1 cellular context compared by ENCODE assay signal in the genomic region with DNA sequence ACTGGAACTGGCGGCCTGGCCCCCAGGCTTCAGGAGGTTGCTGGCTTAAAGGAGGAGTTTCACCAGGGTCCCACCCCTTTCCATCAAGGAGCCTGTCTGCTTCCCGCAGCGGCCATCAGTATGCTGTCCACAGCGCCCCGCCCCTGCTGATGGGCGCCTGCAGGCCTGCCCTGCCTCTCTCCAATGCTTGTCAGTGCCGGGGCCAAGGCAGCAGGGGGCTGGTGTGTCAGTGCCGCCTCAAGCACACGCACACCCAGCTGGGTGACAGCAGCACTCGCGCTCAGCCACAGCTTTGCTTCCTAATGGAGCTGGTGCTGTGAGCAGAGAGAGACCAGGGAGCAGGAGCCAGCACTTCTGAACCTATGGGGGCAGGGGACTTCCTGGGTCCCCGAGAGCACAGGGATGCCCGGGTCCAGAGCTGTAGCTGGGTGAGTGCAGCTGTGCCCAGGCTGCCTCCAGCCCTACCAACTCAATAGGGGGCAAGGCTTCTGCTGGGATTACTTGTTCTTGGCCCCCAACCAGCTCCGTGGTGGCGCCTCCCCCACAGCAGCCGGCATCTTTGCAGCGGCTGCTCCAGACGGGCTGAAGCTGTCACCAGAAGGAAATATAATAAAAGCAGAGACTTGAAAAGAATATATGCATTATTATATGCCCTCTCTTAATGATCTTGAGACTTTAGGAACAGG.
TF ChIP-seq lines count a peak whose summit lies in the region.

No MANE protein-coding gene starts in this region.

TF ChIP-seq in HepG2, 621 proteins besides CTCF, POLR2A, EP300 and RAD21 (continued from another document):
- TF ChIP-seq, protein P1, sequence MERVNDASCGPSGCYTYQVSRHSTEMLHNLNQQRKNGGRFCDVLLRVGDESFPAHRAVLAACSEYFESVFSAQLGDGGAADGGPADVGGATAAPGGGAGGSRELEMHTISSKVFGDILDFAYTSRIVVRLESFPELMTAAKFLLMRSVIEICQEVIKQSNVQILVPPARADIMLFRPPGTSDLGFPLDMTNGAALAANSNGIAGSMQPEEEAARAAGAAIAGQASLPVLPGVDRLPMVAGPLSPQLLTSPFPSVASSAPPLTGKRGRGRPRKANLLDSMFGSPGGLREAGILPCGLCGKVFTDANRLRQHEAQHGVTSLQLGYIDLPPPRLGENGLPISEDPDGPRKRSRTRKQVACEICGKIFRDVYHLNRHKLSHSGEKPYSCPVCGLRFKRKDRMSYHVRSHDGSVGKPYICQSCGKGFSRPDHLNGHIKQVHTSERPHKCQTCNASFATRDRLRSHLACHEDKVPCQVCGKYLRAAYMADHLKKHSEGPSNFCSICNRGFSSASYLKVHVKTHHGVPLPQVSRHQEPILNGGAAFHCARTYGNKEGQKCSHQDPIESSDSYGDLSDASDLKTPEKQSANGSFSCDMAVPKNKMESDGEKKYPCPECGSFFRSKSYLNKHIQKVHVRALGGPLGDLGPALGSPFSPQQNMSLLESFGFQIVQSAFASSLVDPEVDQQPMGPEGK (CRISPR knock-in tag; IDR thresholded peaks at IDR 0.05) = no peak
- TF ChIP-seq, protein P2, sequence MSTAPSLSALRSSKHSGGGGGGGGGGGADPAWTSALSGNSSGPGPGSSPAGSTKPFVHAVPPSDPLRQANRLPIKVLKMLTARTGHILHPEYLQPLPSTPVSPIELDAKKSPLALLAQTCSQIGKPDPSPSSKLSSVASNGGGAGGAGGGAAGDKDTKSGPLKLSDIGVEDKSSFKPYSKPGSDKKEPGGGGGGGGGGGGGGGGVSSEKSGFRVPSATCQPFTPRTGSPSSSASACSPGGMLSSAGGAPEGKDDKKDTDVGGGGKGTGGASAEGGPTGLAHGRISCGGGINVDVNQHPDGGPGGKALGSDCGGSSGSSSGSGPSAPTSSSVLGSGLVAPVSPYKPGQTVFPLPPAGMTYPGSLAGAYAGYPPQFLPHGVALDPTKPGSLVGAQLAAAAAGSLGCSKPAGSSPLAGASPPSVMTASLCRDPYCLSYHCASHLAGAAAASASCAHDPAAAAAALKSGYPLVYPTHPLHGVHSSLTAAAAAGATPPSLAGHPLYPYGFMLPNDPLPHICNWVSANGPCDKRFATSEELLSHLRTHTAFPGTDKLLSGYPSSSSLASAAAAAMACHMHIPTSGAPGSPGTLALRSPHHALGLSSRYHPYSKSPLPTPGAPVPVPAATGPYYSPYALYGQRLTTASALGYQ (CRISPR knock-in tag; IDR thresholded peaks at IDR 0.05) = no peak
- no peak for TF ChIP-seq REL (CRISPR knock-in tag; conservative IDR thresholded peaks at IDR 0.05)
- TF ChIP-seq, protein P3, sequence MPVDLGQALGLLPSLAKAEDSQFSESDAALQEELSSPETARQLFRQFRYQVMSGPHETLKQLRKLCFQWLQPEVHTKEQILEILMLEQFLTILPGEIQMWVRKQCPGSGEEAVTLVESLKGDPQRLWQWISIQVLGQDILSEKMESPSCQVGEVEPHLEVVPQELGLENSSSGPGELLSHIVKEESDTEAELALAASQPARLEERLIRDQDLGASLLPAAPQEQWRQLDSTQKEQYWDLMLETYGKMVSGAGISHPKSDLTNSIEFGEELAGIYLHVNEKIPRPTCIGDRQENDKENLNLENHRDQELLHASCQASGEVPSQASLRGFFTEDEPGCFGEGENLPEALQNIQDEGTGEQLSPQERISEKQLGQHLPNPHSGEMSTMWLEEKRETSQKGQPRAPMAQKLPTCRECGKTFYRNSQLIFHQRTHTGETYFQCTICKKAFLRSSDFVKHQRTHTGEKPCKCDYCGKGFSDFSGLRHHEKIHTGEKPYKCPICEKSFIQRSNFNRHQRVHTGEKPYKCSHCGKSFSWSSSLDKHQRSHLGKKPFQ (CRISPR knock-in tag; IDR thresholded peaks at IDR 0.05; ENCODE audit: insufficient replicate concordance) = no peak
- no peak for TF ChIP-seq RBM22 (optimal IDR thresholded peaks at IDR 0.05; ENCODE audit: low read length)
- TF ChIP-seq ZNF30 (CRISPR knock-in tag; IDR thresholded peaks at IDR 0.05) = no peak
- no peak for TF ChIP-seq SUZ12 (IDR thresholded peaks at IDR 0.05; ENCODE audit: low read depth, low read length)
- no peak for TF ChIP-seq CEBPG (CRISPR knock-in tag; IDR thresholded peaks at IDR 0.05)
- TF ChIP-seq CBX1 (IDR thresholded peaks at IDR 0.05; ENCODE audit: low read depth) = no peak
- no peak for TF ChIP-seq ZBTB21 (CRISPR knock-in tag; IDR thresholded peaks at IDR 0.05)
- TF ChIP-seq, protein P4, sequence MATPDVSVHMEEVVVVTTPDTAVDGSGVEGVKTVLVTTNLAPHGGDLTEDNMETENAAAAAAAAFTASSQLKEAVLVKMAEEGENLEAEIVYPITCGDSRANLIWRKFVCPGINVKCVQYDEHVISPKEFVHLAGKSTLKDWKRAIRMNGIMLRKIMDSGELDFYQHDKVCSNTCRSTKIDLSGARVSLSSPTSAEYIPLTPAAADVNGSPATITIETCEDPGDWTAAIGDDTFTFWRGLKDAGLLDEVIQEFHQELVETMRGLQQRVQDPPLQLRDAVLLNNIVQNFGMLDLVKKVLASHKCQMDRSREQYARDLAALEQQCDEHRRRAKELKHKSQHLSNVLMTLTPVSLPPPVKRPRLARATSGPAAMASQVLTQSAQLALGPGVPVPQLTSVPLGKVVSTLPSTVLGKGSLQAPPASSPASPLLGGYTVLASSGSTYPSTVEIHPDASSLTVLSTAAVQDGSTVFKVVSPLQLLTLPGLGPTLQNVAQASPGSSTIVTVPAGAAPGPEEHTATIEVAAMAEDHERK (CRISPR knock-in tag; IDR thresholded peaks at IDR 0.05; ENCODE audit: low read depth) = no peak
